In genomic region chr15:74781673-74782595, GRCh38 we compare ENCODE assay signal across 8 cellular contexts. TPM values are rescaled to one million over a fixed set of nuclear protein-coding genes. Genes with fewer than 3 reads are reported as not detected.
DNase-seq lines count a peak whose midpoint lies in the region; ATAC-seq and TF ChIP-seq lines count a peak whose summit lies in the region.

TSS of gene CSK (plus strand) at chr15:74782080. CDS start at chr15:74798298, 16,218 bp downstream.

- H3K27me3 ChIP-seq in CD8-positive, alpha-beta memory T cell (ENCODE audit: insufficient read depth, low read length, poor library complexity, severe bottlenecking), result no peaks in the 10 kb centered on the region
- H3K27me3 ChIP-seq in Karpas-422 (ENCODE audit: low read length) (no peaks in the 10 kb centered on the region), ascending aorta (no peaks in the 10 kb centered on the region), right cardiac atrium (ENCODE audit: control insufficient read depth, insufficient read depth) (no peaks in the 10 kb centered on the region)

- peaks cover 0 to 28% (median 4%) of the 10 kb centered on the region in 3 donors for H3K36me3 Mint-ChIP-seq in CD8-positive, alpha-beta memory T cell

- H2AFZ ChIP-seq in Karpas-422 (ENCODE audit: low read length), result no peak within 1 kb of the TSS

- peak; percentile 20 for ATAC-seq in GM19468 (IDR thresholded peaks at IDR 0.05; ENCODE audit: extremely low read depth, unreplicated experiment)
- peak; percentile 53 to 56 for ATAC-seq in right cardiac atrium

- CTCF ChIA-PET in CD8-positive, alpha-beta memory T cell (lab: Charles Lee), result interaction anchor here (0.6 to 18.5 kb wide), 6 partner anchors 12 to 169 kb away, joined by 3 to 1086 read pairs (median 22); partner anchors contain the start of gene FAM219B

- H3K4me3 Mint-ChIP-seq in CD8-positive, alpha-beta memory T cell, result peak within 1 kb of the TSS; percentile 85 to 98 (median 95)

- peaks cover 71 to 81% (median 76%) of the 10 kb centered on the region in 3 donors for H3K4me1 Mint-ChIP-seq in CD8-positive, alpha-beta memory T cell

- peak; percentile 37 to 88 (median 52) for TF ChIP-seq CTCF in ascending aorta (IDR thresholded peaks at IDR 0.05)

- H3K4me1 ChIP-seq in CD8-positive, alpha-beta memory T cell (ENCODE audit: insufficient read depth, low read length), result peaks cover 66% of the 10 kb centered on the region
- H3K4me1 ChIP-seq in Karpas-422 (ENCODE audit: low read length) (peaks cover 91% of the 10 kb centered on the region), ascending aorta (peaks cover 26 to 42% of the 10 kb centered on the region in 2 donors), right cardiac atrium (ENCODE audit: control insufficient read depth, insufficient read depth, low read length) (peaks cover 21% of the 10 kb centered on the region)

- no peaks in the 10 kb centered on the region for H3K9me3 Mint-ChIP-seq in CD8-positive, alpha-beta memory T cell

- H3K79me2 ChIP-seq in Karpas-422 (ENCODE audit: low read length), result peaks cover 28% of the 10 kb centered on the region

- under 1% methylated on average over 109 of the region's 109 CpGs for WGBS in right cardiac atrium

- peak within 1 kb of the TSS; percentile 99 for H3K9ac ChIP-seq in Karpas-422 (ENCODE audit: low read length)

- no peaks in the 10 kb centered on the region for H4K20me1 ChIP-seq in Karpas-422 (ENCODE audit: insufficient read depth, low read depth, low read length)

- no peaks in the 10 kb centered on the region for H3K36me3 ChIP-seq in CD8-positive, alpha-beta memory T cell (ENCODE audit: insufficient read depth, low read length)
- H3K36me3 ChIP-seq in Karpas-422 (ENCODE audit: insufficient read depth, low read length), result no peaks in the 10 kb centered on the region; the same call in 1 of the 2 replicates
- H3K36me3 ChIP-seq in ascending aorta, result no peaks in the 10 kb centered on the region

- H3K4me3 ChIP-seq in CD8-positive, alpha-beta memory T cell (ENCODE audit: low read length), result peak within 1 kb of the TSS; percentile 99
- H3K4me3 ChIP-seq in Karpas-422 (ENCODE audit: low read length) (peak within 1 kb of the TSS; percentile 94), ascending aorta (peak within 1 kb of the TSS; percentile 89 to 95), right cardiac atrium (ENCODE audit: low read length) (peak within 1 kb of the TSS; percentile 96)

- peak within 1 kb of the TSS; percentile 98 for H3K4me2 ChIP-seq in Karpas-422 (ENCODE audit: low read depth, low read length, poor library complexity, severe bottlenecking)

- DNase-seq in CD8-positive, alpha-beta memory T cell, result peak; percentile 76 to 87 (median 83)
- DNase-seq in Karpas-422 (peak; percentile 96), T-helper 2 cell (peak; percentile 61 to 86 (median 76)), ascending aorta (ENCODE audit: low spot score in 2 of 2) (peak in 1 of 2 donors; percentile 80), right cardiac atrium (peak; percentile 83 to 94 (median 92)), putamen (ENCODE audit: low spot score) (peak; percentile 78), NCI-H2107 (lab: John Stamatoyannopoulos, UW) (no peak)

- peaks cover 0 to 7% of the 10 kb centered on the region in 2 donors for H3K27me3 Mint-ChIP-seq in CD8-positive, alpha-beta memory T cell

- no peaks in the 10 kb centered on the region for H3K9me3 ChIP-seq in CD8-positive, alpha-beta memory T cell (ENCODE audit: low read length)
- H3K9me3 ChIP-seq in Karpas-422 (ENCODE audit: low read length) (no peaks in the 10 kb centered on the region), ascending aorta (no peaks in the 10 kb centered on the region), right cardiac atrium (ENCODE audit: control insufficient read depth, low read length) (no peaks in the 10 kb centered on the region)

- intact Hi-C loops in ascending aorta (cut with DNase I) (loop anchor here (1.0 to 5.0 kb wide), 4 partner anchors 18 to 240 kb away; partner anchors contain the start of genes ARID3B and COX5A), right cardiac atrium (cut with DNase I) (loop anchor here in 2 of 4 donors (5.0 to 10.0 kb wide), 2 partner anchors 50 to 53 kb away; no protein-coding TSS in a partner anchor)

- POLR2A ChIA-PET in CD8-positive, alpha-beta memory T cell (lab: Charles Lee), result interaction anchor here (0.6 to 6.4 kb wide), 6 partner anchors 10 to 111 kb away, joined by 3 to 89 read pairs (median 12); partner anchors contain the start of gene ULK3

- H3K27ac Mint-ChIP-seq in CD8-positive, alpha-beta memory T cell, result peak within 1 kb of the TSS; percentile 93 to 100 (median 98)

- H3K27ac ChIP-seq in CD8-positive, alpha-beta memory T cell (ENCODE audit: low read depth, low read length), result peak within 1 kb of the TSS; percentile 74
- peak within 1 kb of the TSS; percentile 100 for H3K27ac ChIP-seq in Karpas-422 (ENCODE audit: low read length)
- H3K27ac ChIP-seq in ascending aorta, result peak within 1 kb of the TSS; percentile 76 to 78
- H3K27ac ChIP-seq in right cardiac atrium (ENCODE audit: low read length), result peak within 1 kb of the TSS; percentile 94

- H3K9me2 ChIP-seq in Karpas-422 (replicated peaks; ENCODE audit: insufficient read depth, low read length), result no peaks in the 10 kb centered on the region

RNA-seq across cellular contexts. Expression of gene CSK, which starts in this region (rescaled TPM):
- 100 to 1,000 TPM; 288 to 294 TPM for total RNA-seq in CD8-positive, alpha-beta memory T cell
- 154 TPM for polyA plus RNA-seq in CD8-positive, alpha-beta memory T cell
- 172 and 306 TPM in 2 replicates for total RNA-seq in Karpas-422 (2014; rRNA removed; shearing (Covaris generic); ENCODE audit: low replicate concordance)
- total RNA-seq in ascending aorta (31.0 TPM), right cardiac atrium (10 to 100 TPM; 52.9 to 68.3 (median 60.9) TPM)
- polyA plus RNA-seq in right cardiac atrium, result 44.3 TPM
